ENCODE assay signal across 17 cellular contexts in the genomic region with DNA sequence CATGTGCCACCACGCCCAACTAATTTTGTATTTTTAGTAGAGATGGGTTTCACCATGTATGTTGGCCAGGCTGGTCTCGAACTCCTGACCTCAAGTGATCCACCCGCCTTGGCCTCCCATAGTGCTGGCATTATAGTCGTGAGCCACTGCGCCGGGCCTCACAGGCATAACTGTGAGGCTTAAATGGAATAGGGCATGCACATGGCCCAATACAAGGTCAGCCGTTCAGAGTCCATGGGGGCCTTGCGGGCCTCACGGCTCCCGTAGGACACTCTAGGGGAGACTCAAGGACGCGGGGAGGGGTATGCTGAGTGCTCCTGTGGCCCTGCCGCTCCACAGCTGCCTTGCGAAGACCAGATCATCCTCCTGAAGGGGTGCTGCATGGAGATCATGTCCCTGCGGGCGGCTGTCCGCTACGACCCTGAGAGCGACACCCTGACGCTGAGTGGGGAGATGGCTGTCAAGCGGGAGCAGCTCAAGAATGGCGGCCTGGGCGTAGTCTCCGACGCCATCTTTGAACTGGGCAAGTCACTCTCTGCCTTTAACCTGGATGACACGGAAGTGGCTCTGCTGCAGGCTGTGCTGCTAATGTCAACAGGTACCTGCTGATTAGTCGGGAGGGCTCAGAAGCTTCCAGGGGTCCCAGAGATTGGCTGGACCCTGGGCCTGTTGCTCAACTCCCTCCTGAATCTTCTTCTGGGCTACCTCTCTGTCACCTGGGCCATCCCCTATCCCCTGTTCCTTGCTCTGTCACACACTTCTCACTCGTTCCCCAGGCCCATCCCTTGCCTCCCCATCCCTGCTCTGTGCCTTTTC. TPM values are rescaled to one million over a fixed set of nuclear protein-coding genes. Genes with fewer than 3 reads are reported as not detected.
A peak's percentile ranks its signal among the peaks of the same experiment; 100 is the strongest.
DNase-seq lines count a peak whose midpoint lies in the region; ATAC-seq, FAIRE-seq and TF ChIP-seq lines count a peak whose summit lies in the region.
"Had no signal": no experiment of that assay in that cellular context is flagged by ENCODE, and none has a peak within 500 bp of the region (broad histone marks: within the 10 kb centered on the region; RNA-seq: fewer than 3 reads in every experiment).

No MANE protein-coding gene starts in this region.

- ATAC-seq in GM21717 (IDR thresholded peaks at IDR 0.05; ENCODE audit: unreplicated experiment): no peak
- ATAC-seq: CD8-positive, alpha-beta T cell; left lobe of liver; sciatic nerve; T-helper 17 cell had no signal

- H2BK15ac ChIP-seq in mesenchymal stem cell (ENCODE audit: low read depth, poor library complexity, severe bottlenecking): no peak overlapping the region

- H2AK5ac ChIP-seq in mesenchymal stem cell (ENCODE audit: low read length, severe bottlenecking): no peak overlapping the region

- no peak overlapping the region for H3K14ac ChIP-seq in mesenchymal stem cell (ENCODE audit: low read length in 2 of 2)

- CTCF ChIA-PET in AG04450 (lab: Charles Lee): no interaction called here

- H3K4me2 ChIP-seq in mesenchymal stem cell (ENCODE audit: low read length, poor library complexity, severe bottlenecking): no peak overlapping the region

- H4K91ac ChIP-seq in mesenchymal stem cell (ENCODE audit: low read length): peak overlapping the region; percentile 1

- H2BK120ac ChIP-seq in mesenchymal stem cell (ENCODE audit: low read depth, low read length): no peak overlapping the region

- H3K9me3 ChIP-seq in AG04450 (ENCODE audit: control insufficient read depth, insufficient read depth, low read length): no peaks in the 10 kb centered on the region; the same call in 1 of the 2 replicates
- H3K9me3 ChIP-seq in mesenchymal stem cell (ENCODE audit: control insufficient read depth, low read length): no peaks in the 10 kb centered on the region
- H3K9me3 ChIP-seq: ovary had no signal

- POLR2A ChIA-PET in AG04450 (lab: Yijun Ruan, JAX): no interaction called here

- TF ChIP-seq CTCF in AG04450 (IDR thresholded peaks at IDR 0.05; ENCODE audit: low read depth, low read length) (no peak), D721Med (IDR thresholded peaks at IDR 0.05; ENCODE audit: insufficient read depth, missing control alignments) (no peak)

- peak overlapping the region in 1 of 2 experiments; percentile 18 for H2BK12ac ChIP-seq in mesenchymal stem cell (ENCODE audit: low read length in 2 of 2)

- H2BK5ac ChIP-seq in mesenchymal stem cell (ENCODE audit: low read depth, low read length, poor library complexity, severe bottlenecking): no peak overlapping the region

- no peak overlapping the region for H3K4me3 ChIP-seq in AG04450 (ENCODE audit: low read depth, low read length)
- H3K4me3 ChIP-seq in mesenchymal stem cell (ENCODE audit: insufficient read depth in 1 of 2, low read depth in 1 of 2, low read length in 2 of 2): no peak overlapping the region
- H3K4me3 ChIP-seq: ovary had no signal

- H3K79me1 ChIP-seq in mesenchymal stem cell (replicated peaks; ENCODE audit: low read length, poor library complexity, severe bottlenecking): no peaks in the 10 kb centered on the region

- peak overlapping the region; percentile 11 for H3K27ac ChIP-seq in AG04450 (ENCODE audit: low read depth, low read length)
- no peak overlapping the region for H3K27ac ChIP-seq in mesenchymal stem cell (ENCODE audit: low read length, poor library complexity, severe bottlenecking)

- no peak overlapping the region for H3K18ac ChIP-seq in mesenchymal stem cell (ENCODE audit: low read depth in 1 of 2, low read length in 2 of 2)

- H2AFZ ChIP-seq in mesenchymal stem cell (ENCODE audit: low read depth, low read length): no peak overlapping the region

- H3K23ac ChIP-seq in mesenchymal stem cell (ENCODE audit: low read length in 2 of 2): no peak overlapping the region

- H3K27me3 ChIP-seq in AG04450 (ENCODE audit: control insufficient read depth, insufficient read depth, low read length) (no peaks in the 10 kb centered on the region), mesenchymal stem cell (ENCODE audit: control insufficient read depth in 1 of 2, insufficient read depth in 1 of 2, low read length in 2 of 2) (no peaks in the 10 kb centered on the region)
- H3K27me3 ChIP-seq: ovary had no signal

- WGBS in mesenchymal stem cell: 93% methylated on average over 28 of the region's 28 CpGs

- H3K9ac ChIP-seq in mesenchymal stem cell (ENCODE audit: low read length): no peak overlapping the region

- FAIRE-seq in HTR-8/SVneo (lab: Jason Lieb, UNC): peak; percentile 46
- no peak for FAIRE-seq in D721Med (lab: Jason Lieb, UNC)

- H3K4ac ChIP-seq in mesenchymal stem cell (ENCODE audit: low read depth in 1 of 2, low read length in 2 of 2): no peak overlapping the region

- peaks cover 6% of the 10 kb centered on the region for H3K4me1 ChIP-seq in mesenchymal stem cell (ENCODE audit: control insufficient read depth, insufficient read depth, low read depth, low read length)

- DNase-seq in AG04450 (ENCODE audit: low read depth, low spot score): no peak
- no peak for DNase-seq in HTR-8/SVneo (ENCODE audit: insufficient read length, low spot score)
- DNase-seq in mesenchymal stem cell: no peak
- no peak for DNase-seq in D721Med (ENCODE audit: insufficient read length, low spot score)
- DNase-seq in dedifferentiated amniotic fluid mesenchymal stem cell (ENCODE audit: extremely low spot score): no peak
- DNase-seq: CD8-positive, alpha-beta T cell; DMS79; NCI-H1436 treated with DMSO at 0.1 percent for 48 hours; NCI-H2171 treated with DMSO at 0.1 percent for 48 hours; NCI-H748 treated with DMSO at 0.1 percent for 48 hours; OCI-M1; SIG-M5; T-helper 17 cell had no signal

- H4K8ac ChIP-seq in mesenchymal stem cell (ENCODE audit: low read length): peak overlapping the region; percentile 12

- peaks cover 66 to 94% of the 10 kb centered on the region in 2 experiments for H3K36me3 ChIP-seq in mesenchymal stem cell (ENCODE audit: control insufficient read depth in 1 of 2, insufficient read depth in 2 of 2, low read depth in 1 of 2, low read length in 2 of 2)

RNA-seq across cellular contexts. Expression of a gene that starts 12.3 kb away (rescaled TPM):
- 0.62 and 1.0 TPM in 2 replicates for polyA plus RNA-seq in AG04450 (2011; rRNA removed)
- polyA minus RNA-seq in AG04450 (2011; rRNA and poly(A)+ RNA removed): 2.0 and 3.1 TPM in 2 replicates
- polyA plus RNA-seq in mesenchymal stem cell (2013, experiment 1 of 2): 6.1 TPM
- 5.5 TPM for polyA plus RNA-seq in mesenchymal stem cell (2013, experiment 2 of 2)

RNA-seq across cellular contexts. Expression of a gene that starts 25.3 kb away (rescaled TPM):
- 25.2 and 32.0 TPM in 2 replicates for polyA plus RNA-seq in AG04450 (2011; rRNA removed)
- 20.2 and 24.6 TPM in 2 replicates for polyA minus RNA-seq in AG04450 (2011; rRNA and poly(A)+ RNA removed)
- polyA plus RNA-seq in mesenchymal stem cell (2013, experiment 1 of 2): 24.1 TPM
- polyA plus RNA-seq in mesenchymal stem cell (2013, experiment 2 of 2): 23.2 TPM

RNA-seq across cellular contexts. Expression of a gene that starts 33.7 kb away (rescaled TPM):
- 69.8 and 92.2 TPM in 2 replicates for polyA plus RNA-seq in AG04450 (2011; rRNA removed)
- polyA minus RNA-seq in AG04450 (2011; rRNA and poly(A)+ RNA removed): 37.4 and 53.7 TPM in 2 replicates
- polyA plus RNA-seq in mesenchymal stem cell (2013, experiment 1 of 2): 67.5 TPM
- 66.9 TPM for polyA plus RNA-seq in mesenchymal stem cell (2013, experiment 2 of 2)

RNA-seq across cellular contexts. Expression of a gene that starts 33.9 kb away (rescaled TPM):
- polyA plus RNA-seq in AG04450 (2011; rRNA removed): 47.0 and 54.0 TPM in 2 replicates
- polyA minus RNA-seq in AG04450 (2011; rRNA and poly(A)+ RNA removed): 59.4 and 92.8 TPM in 2 replicates
- 35.2 TPM for polyA plus RNA-seq in mesenchymal stem cell (2013, experiment 1 of 2)
- polyA plus RNA-seq in mesenchymal stem cell (2013, experiment 2 of 2): 35.4 TPM

RNA-seq across cellular contexts. Expression of a gene that starts 52.2 kb away (rescaled TPM):
- 40.1 and 46.9 TPM in 2 replicates for polyA plus RNA-seq in AG04450 (2011; rRNA removed)
- polyA minus RNA-seq in AG04450 (2011; rRNA and poly(A)+ RNA removed): 28.2 and 30.8 TPM in 2 replicates
- polyA plus RNA-seq in mesenchymal stem cell (2013, experiment 1 of 2): 35.8 TPM
- polyA plus RNA-seq in mesenchymal stem cell (2013, experiment 2 of 2): 33.7 TPM
